Comparison of ENCODE assay signal across 9 cellular contexts in genomic region chr15:96893159-96893906, GRCh38.
DNase-seq lines count a peak whose midpoint lies in the region; ATAC-seq, FAIRE-seq and TF ChIP-seq lines count a peak whose summit lies in the region.
"Had no signal": no experiment of that assay in that cellular context is flagged by ENCODE, and none has a peak within 500 bp of the region (broad histone marks: within the 10 kb centered on the region; RNA-seq: fewer than 3 reads in every experiment).

No MANE protein-coding gene starts in this region.

- TF ChIP-seq CTCF in GM13977 (IDR thresholded peaks at IDR 0.05; ENCODE audit: extremely low read depth, insufficient read depth, missing control alignments) (peak; percentile 21), K562 (IDR thresholded peaks at IDR 0.05 in 2 of 3, conservative IDR thresholded peaks at IDR 0.05 in 1 of 3; ENCODE audit: insufficient read depth in 2 of 3, low read depth in 1 of 3, low read length in 3 of 3) (no peak; a peak in 1 of 6 replicates)

- no peak for TF ChIP-seq EP300 in K562 (IDR thresholded peaks at IDR 0.05; ENCODE audit: low read length)

- H3K27me3 Mint-ChIP-seq in activated naive CD8-positive, alpha-beta T cell treated with anti-CD3 and anti-CD28 coated beads for 36 hours, result peaks cover 8% of the 10 kb centered on the region
- H3K27me3 Mint-ChIP-seq: IgD-negative memory B cell had no signal

- H3K4me2 ChIP-seq in K562 (ENCODE audit: insufficient read depth, low read length), result no peak overlapping the region

- ATAC-seq in K562, result no peak

- in situ Hi-C loops in GM13977 (cut with MboI; ENCODE audit: low pct_unique_long_range_greater_than_20kb, low sequenced_read_pairs, unreplicated experiment) (no loop called here), K562 (cut with MboI) (no loop called here)

- CTCF ChIA-PET in K562 (lab: Yijun Ruan, JAX; ENCODE audit: low intra/inter-chr PET ratio), result no interaction called here

- H2AFZ ChIP-seq in K562 (ENCODE audit: low read depth, low read length), result no peak overlapping the region

- no peak overlapping the region for H3K27ac Mint-ChIP-seq in activated naive CD8-positive, alpha-beta T cell treated with anti-CD3 and anti-CD28 coated beads for 36 hours
- H3K27ac Mint-ChIP-seq: IgD-negative memory B cell had no signal

- H4K20me1 ChIP-seq in K562 (replicated peaks; ENCODE audit: control insufficient read depth, insufficient read depth, low read length), result no peaks in the 10 kb centered on the region

- H3K36me3 ChIP-seq in K562 (ENCODE audit: control insufficient read depth, insufficient read depth, low read length), result no peaks in the 10 kb centered on the region

- peaks cover 2% of the 10 kb centered on the region for H3K36me3 Mint-ChIP-seq in activated naive CD8-positive, alpha-beta T cell treated with anti-CD3 and anti-CD28 coated beads for 36 hours
- H3K36me3 Mint-ChIP-seq: IgD-negative memory B cell had no signal

- peaks cover 3% of the 10 kb centered on the region for H3K4me1 Mint-ChIP-seq in activated naive CD8-positive, alpha-beta T cell treated with anti-CD3 and anti-CD28 coated beads for 36 hours

- no TSS peak for BruUV-seq in K562 (replicated peaks; lab: Mats Ljungman, UMichigan)

- POLR2A ChIA-PET in K562 (lab: Yijun Ruan, JAX), result no interaction called here

- TF ChIP-seq RAD21 in K562 (CRISPR knock-in tag; conservative IDR thresholded peaks at IDR 0.05 in 1 of 2, IDR thresholded peaks at IDR 0.05 in 1 of 2), result peak; percentile 16 to 34; a peak in 2 of 4 replicates

- H3K4me3 ChIP-seq in K562, result no peak overlapping the region

- WGBS in K562 (ENCODE audit: insufficient coverage, low coverage, missing lambda C conversion rate), result 0% methylated on average over 5 of the region's 5 CpGs

- H3K4me1 ChIP-seq in K562 (replicated peaks in 1 of 2; ENCODE audit: control insufficient read depth in 2 of 2, insufficient read depth in 2 of 2, low read length in 2 of 2), result no peaks in the 10 kb centered on the region

- H3K9me3 Mint-ChIP-seq in activated naive CD8-positive, alpha-beta T cell treated with anti-CD3 and anti-CD28 coated beads for 36 hours, result no peaks in the 10 kb centered on the region

- H3K4me3 Mint-ChIP-seq in activated naive CD8-positive, alpha-beta T cell treated with anti-CD3 and anti-CD28 coated beads for 36 hours, result no peak overlapping the region
- H3K4me3 Mint-ChIP-seq: IgD-negative memory B cell had no signal

- H3K27me3 ChIP-seq in K562 (ENCODE audit: control insufficient read depth in 2 of 2, insufficient read depth in 2 of 2, low read length in 2 of 2), result no peaks in the 10 kb centered on the region

- DNase-seq in GM13977 (ENCODE audit: low spot score) (no peak), NCI-H1436 (lab: John Stamatoyannopoulos, UW) (peak; percentile 49), K562 (ENCODE audit: extremely low read depth in 1 of 4, low spot score in 3 of 4) (no peak), medulla oblongata (ENCODE audit: extremely low spot score) (peak; percentile 33), activated gamma-delta T cell treated with Interleukin-2 at 50 U/mL for 16 hours (no peak)
- no peak for DNase-seq in activated naive CD8-positive, alpha-beta T cell treated with anti-CD3 and anti-CD28 coated beads for 36 hours
- no peak for DNase-seq in activated CD4-positive, alpha-beta T cell treated with anti-CD3 and anti-CD28 coated beads for 48 hours
- no peak for DNase-seq in stimulated activated CD4-positive, alpha-beta T cell treated with anti-CD3 and anti-CD28 coated beads, Interleukin-4, amount 100 ng/mL, for 24 hours

- H3K27ac ChIP-seq in K562 (ENCODE audit: extremely low read depth, low read depth, low read length), result no peak overlapping the region

- no peaks in the 10 kb centered on the region for H3K79me2 ChIP-seq in K562 (ENCODE audit: control insufficient read depth, insufficient read depth, low read length)

- intact Hi-C loops in K562 (cut with micrococcal nuclease), result loop anchor here (2.0 kb wide), 1 partner anchor 537 kb away; no protein-coding TSS in a partner anchor

- H3K9ac ChIP-seq in K562 (ENCODE audit: insufficient read depth in 1 of 2, low read depth in 2 of 2, low read length in 2 of 2), result no peak overlapping the region

- H3K9me3 ChIP-seq in K562 (replicated peaks; ENCODE audit: control insufficient read depth, insufficient read depth, low read depth, low read length), result no peaks in the 10 kb centered on the region

- no peak for FAIRE-seq in K562 (lab: Jason Lieb, UNC)

- no peaks in the 10 kb centered on the region for H3K9me1 ChIP-seq in K562 (ENCODE audit: control insufficient read depth, insufficient read depth, low read length)

- TF ChIP-seq POLR2A in K562 (conservative IDR thresholded peaks at IDR 0.05), result no peak

TF ChIP-seq in K562, 482 proteins besides CTCF, POLR2A, EP300 and RAD21:
- TF ChIP-seq PBX2 (CRISPR knock-in tag; IDR thresholded peaks at IDR 0.05; ENCODE audit: low read depth), result no peak
- TF ChIP-seq PBX2 (tag; conservative IDR thresholded peaks at IDR 0.05; ENCODE audit: low read depth), result peak; percentile 60; the same call in 1 of the 2 replicates
- TF ChIP-seq MEIS2 (IDR thresholded peaks at IDR 0.05; ENCODE audit: partially characterized antibody), result peak; percentile 52
- TF ChIP-seq, protein P1, sequence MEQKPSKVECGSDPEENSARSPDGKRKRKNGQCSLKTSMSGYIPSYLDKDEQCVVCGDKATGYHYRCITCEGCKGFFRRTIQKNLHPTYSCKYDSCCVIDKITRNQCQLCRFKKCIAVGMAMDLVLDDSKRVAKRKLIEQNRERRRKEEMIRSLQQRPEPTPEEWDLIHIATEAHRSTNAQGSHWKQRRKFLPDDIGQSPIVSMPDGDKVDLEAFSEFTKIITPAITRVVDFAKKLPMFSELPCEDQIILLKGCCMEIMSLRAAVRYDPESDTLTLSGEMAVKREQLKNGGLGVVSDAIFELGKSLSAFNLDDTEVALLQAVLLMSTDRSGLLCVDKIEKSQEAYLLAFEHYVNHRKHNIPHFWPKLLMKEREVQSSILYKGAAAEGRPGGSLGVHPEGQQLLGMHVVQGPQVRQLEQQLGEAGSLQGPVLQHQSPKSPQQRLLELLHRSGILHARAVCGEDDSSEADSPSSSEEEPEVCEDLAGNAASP (IDR thresholded peaks at IDR 0.05), result no peak

Comparison
In these comparisons a context has a peak if more than half of its experiments do, and no peak if none do; other contexts are left out.
1. DNase-seq: peak in NCI-H1436 (single experiment) and medulla oblongata (single experiment); none in GM13977 (single experiment), K562 (0 of 4), activated naive CD8-positive, alpha-beta T cell treated with anti-CD3 and anti-CD28 coated beads for 36 hours (single experiment), activated gamma-delta T cell treated with Interleukin-2 at 50 U/mL for 16 hours (single experiment), activated CD4-positive, alpha-beta T cell treated with anti-CD3 and anti-CD28 coated beads for 48 hours (single experiment) and stimulated activated CD4-positive, alpha-beta T cell treated with anti-CD3 and anti-CD28 coated beads, Interleukin-4, amount 100 ng/mL, for 24 hours (single experiment).